Comparison of ENCODE assay signal across 27 cellular contexts in the genomic region with DNA sequence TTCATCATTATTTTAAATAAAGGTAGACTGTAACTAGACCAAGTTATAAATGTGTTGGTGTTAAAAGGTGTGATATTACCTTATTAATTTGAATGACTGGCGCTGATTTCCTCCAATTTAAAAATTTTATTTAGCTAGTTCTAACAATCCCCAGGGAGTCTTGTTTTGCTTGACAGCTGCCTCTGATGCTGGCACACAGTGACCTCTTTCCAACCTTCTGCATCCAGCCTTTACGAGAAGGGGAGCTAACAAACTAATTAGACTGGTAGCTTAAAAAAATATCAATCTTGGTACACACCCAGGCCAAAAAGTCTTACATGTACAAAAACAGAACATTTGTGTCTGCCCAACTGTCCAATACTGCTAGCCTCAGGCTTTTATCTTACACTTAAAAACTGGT. TPM values are rescaled to one million over a fixed set of nuclear protein-coding genes. Genes with fewer than 3 reads are reported as not detected.
"Had no signal": no experiment of that assay in that cellular context is flagged by ENCODE, and none has a peak within 500 bp of the region (broad histone marks: within the 10 kb centered on the region; RNA-seq: fewer than 3 reads in every experiment).

No MANE protein-coding gene starts in this region.

- H3K4me1 Mint-ChIP-seq: naive thymus-derived CD4-positive, alpha-beta T cell; natural killer cell; nephron progenitor cell; neural crest cell; stimulated activated effector memory CD8-positive, alpha-beta T cell treated with anti-CD3 and anti-CD28 coated beads, Interleukin-12 subunit alpha, Interleukin-12 subunit beta, amount 100 ng/mL, for 72 hours; stimulated activated naive B cell treated with anti-CD40 and anti-IgM and Interleukin-4, amounts not matched to agents 10 μg/mL and 1 μg/mL and 100 μg/mL, for 72 hours had no signal

- H3K4me1 ChIP-seq: parathyroid adenoma, psoas muscle, stomach, thyroid gland, tibial nerve, upper lobe of left lung, vagina had no signal

- H3K4me3 Mint-ChIP-seq: naive thymus-derived CD4-positive, alpha-beta T cell; natural killer cell; nephron progenitor cell; neural crest cell; stimulated activated effector memory CD8-positive, alpha-beta T cell treated with anti-CD3 and anti-CD28 coated beads, Interleukin-12 subunit alpha, Interleukin-12 subunit beta, amount 100 ng/mL, for 72 hours; stimulated activated naive B cell treated with anti-CD40 and anti-IgM and Interleukin-4, amounts not matched to agents 10 μg/mL and 1 μg/mL and 100 μg/mL, for 72 hours; stimulated activated naive CD8-positive, alpha-beta T cell treated with anti-CD3 and anti-CD28 coated beads, Interleukin-15, Interleukin-2, amounts not matched to agents 100 ng/mL and 50 ng/mL, for 24 hours had no signal

- FAIRE-seq: small intestine, urothelium cell line had no signal

- H3K27me3 ChIP-seq: neutrophil, stomach, thyroid gland, tibial nerve, upper lobe of left lung, vagina had no signal

- DNase-seq: naive thymus-derived CD4-positive, alpha-beta T cell; natural killer cell; nephron progenitor cell; nucleus accumbens; psoas muscle; right cardiac atrium; small intestine; stimulated activated CD4-positive, alpha-beta T cell treated with anti-CD3 and anti-CD28 coated beads, Interleukin-15, amount 100 ng/mL, for 24 hours; stimulated activated CD4-positive, alpha-beta T cell treated with anti-CD3 and anti-CD28 coated beads, Interleukin-2, amount 100 ng/mL, for 24 hours; stimulated activated CD4-positive, alpha-beta T cell treated with anti-CD3 and anti-CD28 coated beads, Interleukin-2, amount 100 ng/mL, for 48 hours; stimulated activated CD4-positive, alpha-beta T cell treated with anti-CD3 and anti-CD28 coated beads, Interleukin-4, amount 100 ng/mL, for 24 hours; stimulated activated naive B cell treated with anti-CD40 and anti-IgM and Interleukin-4, amounts not matched to agents 10 μg/mL and 1 μg/mL and 100 μg/mL, for 72 hours; stimulated activated naive CD4-positive, alpha-beta T cell treated with Interleukin-2 at 50 U/mL for 16 hours; stomach; thyroid gland; upper lobe of left lung had no signal

- H3K27ac Mint-ChIP-seq: naive thymus-derived CD4-positive, alpha-beta T cell; natural killer cell; nephron progenitor cell; progenitor cell of endocrine pancreas; stimulated activated effector memory CD8-positive, alpha-beta T cell treated with anti-CD3 and anti-CD28 coated beads, Interleukin-12 subunit alpha, Interleukin-12 subunit beta, amount 100 ng/mL, for 72 hours; stimulated activated naive B cell treated with anti-CD40 and anti-IgM and Interleukin-4, amounts not matched to agents 10 μg/mL and 1 μg/mL and 100 μg/mL, for 72 hours; stimulated activated naive CD8-positive, alpha-beta T cell treated with anti-CD3 and anti-CD28 coated beads, Interleukin-15, Interleukin-2, amounts not matched to agents 100 ng/mL and 50 ng/mL, for 24 hours had no signal

- H3K36me3 ChIP-seq: neutrophil, stomach, thoracic aorta, thyroid gland, tibial nerve, upper lobe of left lung, vagina had no signal

- H3K79me2 ChIP-seq: parathyroid adenoma had no signal

- ATAC-seq: naive thymus-derived CD4-positive, alpha-beta T cell; psoas muscle; right cardiac atrium; sciatic nerve; stimulated activated effector memory CD8-positive, alpha-beta T cell treated with anti-CD3 and anti-CD28 coated beads, Interleukin-12 subunit alpha, Interleukin-12 subunit beta, amount 100 ng/mL, for 72 hours; stimulated activated naive B cell treated with anti-CD40 and anti-IgM and Interleukin-4, amounts not matched to agents 10 μg/mL and 1 μg/mL and 100 μg/mL, for 72 hours had no signal

- H3K27ac ChIP-seq: neutrophil, parathyroid adenoma, psoas muscle, stomach, thoracic aorta, thyroid gland, tibial nerve, upper lobe of left lung, vagina had no signal

- H3K27me3 Mint-ChIP-seq: progenitor cell of endocrine pancreas; stimulated activated naive CD8-positive, alpha-beta T cell treated with anti-CD3 and anti-CD28 coated beads, Interleukin-15, Interleukin-2, amounts not matched to agents 100 ng/mL and 50 ng/mL, for 24 hours had no signal

- H3K36me3 Mint-ChIP-seq: naive thymus-derived CD4-positive, alpha-beta T cell; natural killer cell; stimulated activated effector memory CD8-positive, alpha-beta T cell treated with anti-CD3 and anti-CD28 coated beads, Interleukin-12 subunit alpha, Interleukin-12 subunit beta, amount 100 ng/mL, for 72 hours had no signal

- H3K9ac ChIP-seq: parathyroid adenoma had no signal

- H3K4me3 ChIP-seq: psoas muscle, stomach, thoracic aorta, thyroid gland, tibial nerve, upper lobe of left lung, vagina had no signal

- H3K9me3 ChIP-seq: neutrophil, psoas muscle, thoracic aorta, thyroid gland, vagina had no signal

- H2AFZ ChIP-seq: parathyroid adenoma had no signal

- H3K9me3 Mint-ChIP-seq: stimulated activated naive CD8-positive, alpha-beta T cell treated with anti-CD3 and anti-CD28 coated beads, Interleukin-15, Interleukin-2, amounts not matched to agents 100 ng/mL and 50 ng/mL, for 24 hours had no signal

RNA-seq across cellular contexts. Expression of a gene that starts 51.8 kb away (rescaled TPM):
- polyA plus RNA-seq: naive thymus-derived CD4-positive, alpha-beta T cell had no signal
